In the genomic region with DNA sequence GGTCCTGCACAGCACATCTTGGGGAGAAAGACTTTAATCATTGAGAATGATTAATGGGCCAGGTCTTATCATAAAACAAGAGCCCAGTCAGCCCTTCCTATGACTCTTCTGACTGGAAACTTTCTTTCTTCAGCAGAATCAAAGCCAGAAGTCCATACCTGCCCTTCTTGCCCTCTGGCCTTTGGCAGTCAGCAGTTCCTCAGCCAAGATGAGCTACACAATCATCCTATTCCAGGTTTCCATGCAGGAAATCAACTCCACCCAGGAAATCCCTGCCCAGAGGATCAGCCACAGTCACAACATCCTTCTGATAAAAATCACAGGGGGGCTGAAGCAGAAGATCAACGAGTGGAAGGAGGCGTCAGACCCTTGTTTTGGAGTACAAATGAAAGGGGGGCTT, we compare ENCODE assay signal across 9 cellular contexts. TPM values are rescaled to one million over a fixed set of nuclear protein-coding genes. Genes with fewer than 3 reads are reported as not detected.
DNase-seq lines count a peak whose midpoint lies in the region; ATAC-seq and TF ChIP-seq lines count a peak whose summit lies in the region.
"Had no signal": no experiment of that assay in that cellular context is flagged by ENCODE, and none has a peak within 500 bp of the region (broad histone marks: within the 10 kb centered on the region; RNA-seq: fewer than 3 reads in every experiment).

No MANE protein-coding gene starts in this region.

- no peaks in the 10 kb centered on the region for H3K27me3 Mint-ChIP-seq in activated T-cell treated with anti-CD3 and anti-CD28 coated beads, Interleukin-2, amount 50 U/mL, for 72 hours (ENCODE audit: low read depth)
- H3K27me3 Mint-ChIP-seq in activated T-helper 17 cell treated with anti-CD3 and anti-CD28 coated beads, Interleukin-2, amount 50 U/mL, for 72 hours = no peaks in the 10 kb centered on the region
- no peaks in the 10 kb centered on the region for H3K27me3 Mint-ChIP-seq in stimulated activated naive CD8-positive, alpha-beta T cell treated with anti-CD3 and anti-CD28 coated beads, Interleukin-15, amount 100 ng/mL, for 72 hours

- H3K4me1 ChIP-seq in foreskin keratinocyte = peaks cover 33% of the 10 kb centered on the region

- H3K4me1 Mint-ChIP-seq in activated T-cell treated with anti-CD3 and anti-CD28 coated beads, Interleukin-2, amount 50 U/mL, for 72 hours (ENCODE audit: low read depth) = peaks cover 42% of the 10 kb centered on the region
- H3K4me1 Mint-ChIP-seq in activated T-helper 17 cell treated with anti-CD3 and anti-CD28 coated beads, Interleukin-2, amount 50 U/mL, for 72 hours = peaks cover 32% of the 10 kb centered on the region
- peaks cover 41% of the 10 kb centered on the region for H3K4me1 Mint-ChIP-seq in stimulated activated naive CD8-positive, alpha-beta T cell treated with anti-CD3 and anti-CD28 coated beads, Interleukin-15, amount 100 ng/mL, for 72 hours

- no peaks in the 10 kb centered on the region for H3K9me3 Mint-ChIP-seq in activated T-cell treated with anti-CD3 and anti-CD28 coated beads, Interleukin-2, amount 50 U/mL, for 72 hours
- no peaks in the 10 kb centered on the region for H3K9me3 Mint-ChIP-seq in activated T-helper 17 cell treated with anti-CD3 and anti-CD28 coated beads, Interleukin-2, amount 50 U/mL, for 72 hours
- no peaks in the 10 kb centered on the region for H3K9me3 Mint-ChIP-seq in stimulated activated naive CD8-positive, alpha-beta T cell treated with anti-CD3 and anti-CD28 coated beads, Interleukin-15, amount 100 ng/mL, for 72 hours

- no peak for TF ChIP-seq CTCF in foreskin keratinocyte (conservative IDR thresholded peaks at IDR 0.05)

- H3K27ac ChIP-seq in foreskin keratinocyte = peak overlapping the region; percentile 91
- H3K27ac ChIP-seq: neutrophil had no signal

- H3K36me3 Mint-ChIP-seq in activated T-cell treated with anti-CD3 and anti-CD28 coated beads, Interleukin-2, amount 50 U/mL, for 72 hours (ENCODE audit: insufficient read depth in 2 of 2) = peaks cover 2 to 16% of the 10 kb centered on the region in 2 donors
- peaks cover 65% of the 10 kb centered on the region for H3K36me3 Mint-ChIP-seq in activated T-helper 17 cell treated with anti-CD3 and anti-CD28 coated beads, Interleukin-2, amount 50 U/mL, for 72 hours (ENCODE audit: low read depth)

- peak overlapping the region; percentile 67 for H3K27ac Mint-ChIP-seq in activated T-cell treated with anti-CD3 and anti-CD28 coated beads, Interleukin-2, amount 50 U/mL, for 72 hours
- peak overlapping the region; percentile 86 for H3K27ac Mint-ChIP-seq in activated T-helper 17 cell treated with anti-CD3 and anti-CD28 coated beads, Interleukin-2, amount 50 U/mL, for 72 hours
- peak overlapping the region; percentile 82 to 93 for H3K27ac Mint-ChIP-seq in stimulated activated naive CD8-positive, alpha-beta T cell treated with anti-CD3 and anti-CD28 coated beads, Interleukin-15, amount 100 ng/mL, for 72 hours

- H3K4me3 Mint-ChIP-seq in activated T-cell treated with anti-CD3 and anti-CD28 coated beads, Interleukin-2, amount 50 U/mL, for 72 hours = peak overlapping the region; percentile 73 to 78
- peak overlapping the region; percentile 66 for H3K4me3 Mint-ChIP-seq in activated T-helper 17 cell treated with anti-CD3 and anti-CD28 coated beads, Interleukin-2, amount 50 U/mL, for 72 hours
- peak overlapping the region; percentile 73 to 75 for H3K4me3 Mint-ChIP-seq in stimulated activated naive CD8-positive, alpha-beta T cell treated with anti-CD3 and anti-CD28 coated beads, Interleukin-15, amount 100 ng/mL, for 72 hours

- DNase-seq in activated T-cell treated with anti-CD3 and anti-CD28 coated beads, Interleukin-2, amount 50 U/mL, for 72 hours = no peak
- no peak for DNase-seq in activated T-cell treated with anti-CD3 and anti-CD28 coated beads for 4 hours
- peak; percentile 23 to 46 for DNase-seq in foreskin keratinocyte
- no peak for DNase-seq in stimulated activated naive CD8-positive, alpha-beta T cell treated with anti-CD3 and anti-CD28 coated beads, Interleukin-15, amount 100 ng/mL, for 72 hours
- no peak for DNase-seq in posterior vena cava (ENCODE audit: low spot score)
- no peak for DNase-seq in NCI-H82 (lab: John Stamatoyannopoulos, UW)
- DNase-seq in AG08396 (ENCODE audit: low spot score) = no peak

- intact Hi-C loops in posterior vena cava (cut with DNase I) = no loop called here

- H3K27me3 ChIP-seq in foreskin keratinocyte = no peaks in the 10 kb centered on the region
- H3K27me3 ChIP-seq: neutrophil had no signal

- ATAC-seq in activated T-cell treated with anti-CD3 and anti-CD28 coated beads, Interleukin-2, amount 50 U/mL, for 72 hours (replicated peaks in 1 of 2) = no peak
- ATAC-seq in activated T-helper 17 cell treated with anti-CD3 and anti-CD28 coated beads, Interleukin-2, amount 50 U/mL, for 72 hours (replicated peaks) = no peak
- no peak for ATAC-seq in foreskin keratinocyte
- ATAC-seq in stimulated activated naive CD8-positive, alpha-beta T cell treated with anti-CD3 and anti-CD28 coated beads, Interleukin-15, amount 100 ng/mL, for 72 hours = no peak

RNA-seq across cellular contexts. Expression of a gene that starts 26.9 kb away (rescaled TPM):
- total RNA-seq in activated T-cell treated with anti-CD3 and anti-CD28 coated beads, Interleukin-2, amount 50 U/mL, for 72 hours = 10 to 100 TPM; 26.0 to 39.7 TPM
- total RNA-seq in activated T-helper 17 cell treated with anti-CD3 and anti-CD28 coated beads, Interleukin-2, amount 50 U/mL, for 72 hours = 10 to 100 TPM; 36.8 to 58.4 TPM
- total RNA-seq in foreskin keratinocyte = 10.0 and 10.5 TPM in 2 replicates
- polyA plus RNA-seq in foreskin keratinocyte = 6.2 and 6.4 TPM in 2 replicates
- total RNA-seq in posterior vena cava = 10 to 100 TPM in 1 of 2 donors, 1 to 10 TPM in 1; 8.4 to 11.3 TPM

RNA-seq across cellular contexts. Expression of a gene that starts 33.4 kb away (rescaled TPM):
- 10 to 100 TPM; 38.3 to 41.9 TPM for total RNA-seq in activated T-cell treated with anti-CD3 and anti-CD28 coated beads, Interleukin-2, amount 50 U/mL, for 72 hours
- total RNA-seq in activated T-helper 17 cell treated with anti-CD3 and anti-CD28 coated beads, Interleukin-2, amount 50 U/mL, for 72 hours = 10 to 100 TPM; 26.0 to 30.9 TPM
- total RNA-seq in foreskin keratinocyte (25.7 and 30.4 TPM in 2 replicates), posterior vena cava (10 to 100 TPM; 16.9 to 17.5 TPM)
- 29.2 and 32.8 TPM in 2 replicates for polyA plus RNA-seq in foreskin keratinocyte

RNA-seq across cellular contexts. Expression of a gene that starts 44.5 kb away (rescaled TPM):
- not detected for total RNA-seq in activated T-cell treated with anti-CD3 and anti-CD28 coated beads, Interleukin-2, amount 50 U/mL, for 72 hours
- not detected for total RNA-seq in activated T-helper 17 cell treated with anti-CD3 and anti-CD28 coated beads, Interleukin-2, amount 50 U/mL, for 72 hours
- total RNA-seq in foreskin keratinocyte = 0.27 TPM in 1 of 2 replicates, not detected in the other
- polyA plus RNA-seq in foreskin keratinocyte = 0.38 TPM in 1 of 2 replicates, not detected in the other
- total RNA-seq in posterior vena cava = not detected

Comparison
In these comparisons a context has a peak if more than half of its experiments do, and no peak if none do; other contexts are left out.
1. DNase-seq: peak in foreskin keratinocyte (2 of 2); none in activated T-cell treated with anti-CD3 and anti-CD28 coated beads, Interleukin-2, amount 50 U/mL, for 72 hours (0 of 2), activated T-cell treated with anti-CD3 and anti-CD28 coated beads for 4 hours (single experiment), stimulated activated naive CD8-positive, alpha-beta T cell treated with anti-CD3 and anti-CD28 coated beads, Interleukin-15, amount 100 ng/mL, for 72 hours (0 of 2), posterior vena cava (single experiment), NCI-H82 (single experiment) and AG08396 (single experiment).
2. Peak in every context shown above with its lines, with median percentiles within 50 percentile points of each other: H3K27ac Mint-ChIP-seq and H3K4me3 Mint-ChIP-seq.